In genomic region chr13:73536865-73537264, GRCh38 we compare ENCODE assay signal across 22 cellular contexts.
"Had no signal": no experiment of that assay in that cellular context is flagged by ENCODE, and none has a peak within 500 bp of the region (broad histone marks: within the 10 kb centered on the region; RNA-seq: fewer than 3 reads in every experiment).

No MANE protein-coding gene starts in this region.

- H3K9me3 ChIP-seq: adrenal gland had no signal

- H3K4me3 ChIP-seq: adrenal gland, SK-N-MC had no signal

- H3K4me3 Mint-ChIP-seq: activated CD8-positive, alpha-beta T cell treated with anti-CD3 and anti-CD28 coated beads for 36 hours; activated naive CD8-positive, alpha-beta T cell treated with anti-CD3 and anti-CD28 coated beads, Interleukin-2, amount 10 ng/mL, durations not matched to agents 7 days and 5 days; activated T-cell treated with anti-CD3 and anti-CD28 coated beads, Interleukin-2, amount 50 U/mL, for 72 hours; T-cell had no signal

- H3K27me3 ChIP-seq: adrenal gland had no signal

- DNase-seq: activated CD4-positive, CD25-positive, alpha-beta regulatory T cell; activated CD8-positive, alpha-beta memory T cell treated with anti-CD3 and anti-CD28 coated beads, Interleukin-2, amount 50 U/mL, for 4 hours; activated CD8-positive, alpha-beta T cell treated with anti-CD3 and anti-CD28 coated beads for 36 hours; activated naive CD4-positive, alpha-beta T cell treated with anti-CD3 and anti-CD28 coated beads, Interleukin-2, amount 50 U/mL, for 16 hours; activated naive CD8-positive, alpha-beta T cell treated with anti-CD3 and anti-CD28 coated beads, Interleukin-2, amount 10 ng/mL, durations not matched to agents 7 days and 5 days; activated T-cell treated with anti-CD3 and anti-CD28 coated beads, Interleukin-2, amount 50 U/mL, for 72 hours; adrenal gland; anterior cingulate cortex; MM.1S; NCI-H1105; NCI-H1436; NCI-H1694 treated with DMSO at 0.1 percent for 48 hours; NCI-H2029 treated with DMSO at 0.1 percent for 48 hours; NCI-H446 treated with DMSO at 0.1 percent for 48 hours; NCI-H524 treated with DMSO at 0.1 percent for 48 hours; NCI-H748 treated with DMSO at 0.1 percent for 48 hours; SIG-M5; T-cell; T-helper 2 cell; T1000 had no signal

- H3K4me1 Mint-ChIP-seq: activated naive CD8-positive, alpha-beta T cell treated with anti-CD3 and anti-CD28 coated beads, Interleukin-2, amount 10 ng/mL, durations not matched to agents 7 days and 5 days; T-cell had no signal

- H3K36me3 ChIP-seq: adrenal gland had no signal

- H3K27ac ChIP-seq: adrenal gland, SK-N-MC had no signal

- H3K4me1 ChIP-seq: adrenal gland had no signal

- H3K27me3 Mint-ChIP-seq: activated CD8-positive, alpha-beta T cell treated with anti-CD3 and anti-CD28 coated beads for 36 hours; activated naive CD8-positive, alpha-beta T cell treated with anti-CD3 and anti-CD28 coated beads, Interleukin-2, amount 10 ng/mL, durations not matched to agents 7 days and 5 days; T-cell had no signal

- H3K36me3 Mint-ChIP-seq: activated naive CD8-positive, alpha-beta T cell treated with anti-CD3 and anti-CD28 coated beads, Interleukin-2, amount 10 ng/mL, durations not matched to agents 7 days and 5 days; T-cell had no signal

- H3K27ac Mint-ChIP-seq: activated CD8-positive, alpha-beta T cell treated with anti-CD3 and anti-CD28 coated beads for 36 hours; activated naive CD8-positive, alpha-beta T cell treated with anti-CD3 and anti-CD28 coated beads, Interleukin-2, amount 10 ng/mL, durations not matched to agents 7 days and 5 days; activated T-cell treated with anti-CD3 and anti-CD28 coated beads, Interleukin-2, amount 50 U/mL, for 72 hours; activated T-helper 2 cell treated with anti-CD3 and anti-CD28 coated beads, Interferon-gamma antibody, Interleukin-2, Interleukin-4, amounts not matched to agents 10 μg/mL and 5 μg/mL and 100 μg/mL, durations not matched to agents 14 hours and 24 hours and 36 hours; T-cell had no signal

- H3K9me3 Mint-ChIP-seq: activated CD8-positive, alpha-beta T cell treated with anti-CD3 and anti-CD28 coated beads for 36 hours; activated T-helper 2 cell treated with anti-CD3 and anti-CD28 coated beads, Interferon-gamma antibody, Interleukin-2, Interleukin-4, amounts not matched to agents 10 μg/mL and 5 μg/mL and 100 μg/mL, durations not matched to agents 14 hours and 24 hours and 36 hours had no signal
